ENCODE assay signal across 8 cellular contexts in genomic region chr17:46212634-46213435, GRCh38. TPM values are rescaled to one million over a fixed set of nuclear protein-coding genes. Genes with fewer than 3 reads are reported as not detected.
DNase-seq lines count a peak whose midpoint lies in the region; ATAC-seq, FAIRE-seq and TF ChIP-seq lines count a peak whose summit lies in the region.

No MANE protein-coding gene starts in this region.

- H3K27me3 ChIP-seq in A673 (replicated peaks; ENCODE audit: insufficient read depth, low read depth, low read length, poor library complexity): no peaks in the 10 kb centered on the region
- no peaks in the 10 kb centered on the region for H3K27me3 ChIP-seq in lung (ENCODE audit: control insufficient read depth, insufficient read depth)

- POLR2A ChIA-PET in A673 (lab: Charles Lee; ENCODE audit: low non-redundant PET): interaction anchor here (0.6 to 0.7 kb wide), 2 partner anchors 26 to 178 kb away, joined by 3 read pairs; no protein-coding TSS in a partner anchor

- intact Hi-C loops in A673 (cut with micrococcal nuclease; ENCODE audit: unreplicated experiment): loop anchor here (2.0 to 5.0 kb wide), 3 partner anchors 18 to 211 kb away; no protein-coding TSS in a partner anchor

- no peaks in the 10 kb centered on the region for H3K9me3 ChIP-seq in A673 (ENCODE audit: low read depth, low read length, poor library complexity, severe bottlenecking)
- H3K9me3 ChIP-seq in lung (ENCODE audit: control insufficient read depth in 2 of 2, insufficient read depth in 1 of 2, low read length in 1 of 2): no peaks in the 10 kb centered on the region

- peak; percentile 86 for TF ChIP-seq CTCF in A673 (conservative IDR thresholded peaks at IDR 0.05; ENCODE audit: low read depth, low read length)
- peak; percentile 92 for TF ChIP-seq CTCF in lung (IDR thresholded peaks at IDR 0.05; ENCODE audit: control extremely low read depth, extremely low read depth)

- CTCF ChIA-PET in A673 (lab: Charles Lee): interaction anchor here (0.6 to 1.3 kb wide), 6 partner anchors 11 to 169 kb away, joined by 3 to 18 read pairs (median 4); partner anchors contain the start of gene KANSL1

- no peaks in the 10 kb centered on the region for H3K4me1 ChIP-seq in A673 (ENCODE audit: insufficient read depth, low read length, poor library complexity, severe bottlenecking)
- H3K4me1 ChIP-seq in lung (ENCODE audit: control insufficient read depth in 2 of 2, insufficient read depth in 2 of 2, low read length in 2 of 2): peaks cover 0 to 6% of the 10 kb centered on the region in 2 donors

- BruUV-seq in A673 (replicated peaks; lab: Mats Ljungman, UMichigan): no TSS peak

- H3K27ac ChIP-seq in A673 (ENCODE audit: low read depth, low read length, poor library complexity, severe bottlenecking): no peak overlapping the region
- no peak overlapping the region for H3K27ac ChIP-seq in lung (ENCODE audit: low read depth in 1 of 2, low read length in 1 of 2)

- 55 to 60% methylated on average over 11 of the region's 11 CpGs for WGBS in lung, 2 donors

- FAIRE-seq in GM12892 (lab: Jason Lieb, UNC): no peak

- no peak for TF ChIP-seq POLR2A in GM12892 (IDR thresholded peaks at IDR 0.05; ENCODE audit: low read depth, low read length)

- H3K4me3 ChIP-seq in A673 (ENCODE audit: low read depth, low read length, poor library complexity, severe bottlenecking) (no peak overlapping the region), lung (no peak overlapping the region)

- peak; percentile 59 for ATAC-seq in lung (ENCODE audit: insufficient read depth, low FRiP score)
- ATAC-seq in GM18907 (IDR thresholded peaks at IDR 0.05; ENCODE audit: unreplicated experiment): no peak

- peak; percentile 81 for DNase-seq in A673 (ENCODE audit: low spot score)
- peak; percentile 39 for DNase-seq in GM12892 (ENCODE audit: insufficient read length)
- peak; percentile 39 for DNase-seq in NCI-H226
- peak; percentile 54 for DNase-seq in activated CD4-positive, CD25-positive, alpha-beta regulatory T cell treated with anti-CD3 and anti-CD28 coated beads, Interleukin-2, amount 50 U/mL, for 16 hours (ENCODE audit: low read depth, low spot score)
- peak; percentile 71 to 85 for DNase-seq in dermis microvascular lymphatic vessel endothelial cell (ENCODE audit: low read depth in 2 of 2)
- peak; percentile 68 for DNase-seq in lung (ENCODE audit: low spot score)
- DNase-seq in stimulated activated naive CD4-positive, alpha-beta T cell treated with Interleukin-2 at 50 U/mL for 16 hours (lab: John Stamatoyannopoulos, UW): peak; percentile 48

- H3K36me3 ChIP-seq in A673 (ENCODE audit: insufficient read depth, low read length, poor library complexity, severe bottlenecking): peaks cover 3% of the 10 kb centered on the region
- H3K36me3 ChIP-seq in lung (ENCODE audit: control insufficient read depth in 2 of 2, insufficient read depth in 2 of 2, low read length in 2 of 2): peaks cover 0 to 2% of the 10 kb centered on the region in 2 donors

RNA-seq across cellular contexts. Expression of gene KANSL1, which starts 19.6 kb away (rescaled TPM):
- total RNA-seq in A673 (2021) (64.9 and 77.6 TPM in 2 replicates), dermis microvascular lymphatic vessel endothelial cell (41.0 and 56.0 TPM in 2 replicates), lung (100 to 1,000 TPM in 1 of 2 donors, 10 to 100 TPM in 1; 77.9 to 189 TPM)
- polyA plus RNA-seq in GM12892 (2012; ENCODE audit: missing spikeins): 27.1 TPM
- polyA plus RNA-seq in lung: 10 to 100 TPM; 16.2 to 17.0 TPM
